Comparison of ENCODE assay signal across 15 cellular contexts in the genomic region with DNA sequence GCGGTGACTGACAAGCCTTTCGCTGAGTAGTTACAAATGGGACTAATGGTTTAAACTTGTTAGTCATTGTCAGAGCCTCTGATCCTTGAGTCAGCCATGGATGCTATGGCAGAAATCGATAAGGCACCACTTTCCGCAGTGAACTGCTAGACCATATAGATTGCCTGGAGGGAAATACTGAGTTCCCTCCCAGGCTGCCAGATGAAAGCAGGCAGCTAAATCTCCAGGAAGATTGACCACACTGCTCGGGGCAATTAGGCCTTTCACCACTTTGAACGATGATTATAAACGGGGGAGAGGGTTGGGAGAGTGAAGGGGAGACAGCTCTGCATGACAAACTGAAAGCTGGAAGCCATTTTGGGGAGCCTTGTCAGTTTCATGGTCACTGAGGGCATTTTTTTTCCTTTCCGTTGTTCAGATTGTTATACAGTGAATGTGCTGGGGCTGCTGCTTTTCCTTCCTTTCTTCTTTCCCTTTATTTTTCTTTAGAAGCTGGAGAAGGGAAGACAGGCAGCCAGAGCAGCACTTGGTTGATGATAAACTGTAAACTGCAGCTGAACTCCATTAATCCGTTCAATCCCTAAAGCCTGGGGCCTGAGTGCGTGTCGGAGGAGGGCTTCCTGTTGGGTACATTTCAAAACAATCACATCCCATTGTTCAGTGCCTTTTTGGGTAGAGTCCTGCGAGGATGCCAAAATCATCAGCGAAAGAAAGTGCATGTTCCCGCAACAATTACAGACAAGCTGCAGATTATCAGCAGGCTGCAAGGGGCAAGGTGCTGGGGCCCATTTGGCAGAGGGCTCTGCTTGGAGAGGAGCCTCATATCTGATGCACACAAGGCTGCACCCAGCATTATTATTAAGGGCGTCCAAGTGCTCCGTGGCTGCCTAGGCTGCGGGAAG.
DNase-seq lines count a peak whose midpoint lies in the region; ATAC-seq, FAIRE-seq and TF ChIP-seq lines count a peak whose summit lies in the region.
"Had no signal": no experiment of that assay in that cellular context is flagged by ENCODE, and none has a peak within 500 bp of the region (broad histone marks: within the 10 kb centered on the region; RNA-seq: fewer than 3 reads in every experiment).

No MANE protein-coding gene starts in this region.

- no peak for FAIRE-seq in pancreas (lab: Jason Lieb, UNC)
- FAIRE-seq: GM12891 had no signal

- no peaks in the 10 kb centered on the region for H3K36me3 ChIP-seq in HUES64 (ENCODE audit: insufficient read depth, low read length)
- H3K36me3 ChIP-seq in pancreas: no peaks in the 10 kb centered on the region
- H3K36me3 ChIP-seq: right atrium auricular region had no signal

- no peak overlapping the region for H3K4me3 ChIP-seq in HUES64 (ENCODE audit: low read length)
- peak overlapping the region; percentile 21 for H3K4me3 ChIP-seq in fibroblast of pulmonary artery (replicated peaks; ENCODE audit: low read depth, low read length)
- no peak overlapping the region for H3K4me3 ChIP-seq in pancreas
- H3K4me3 ChIP-seq: right atrium auricular region had no signal

- WGBS in HUES64: 81% methylated on average over 17 of the region's 17 CpGs
- WGBS in pancreas, 2 donors: 22 to 25% methylated on average over 17 of the region's 17 CpGs

- ATAC-seq in pancreas (peak; percentile 17 to 39 (median 24)), HG03469 (IDR thresholded peaks at IDR 0.05; ENCODE audit: unreplicated experiment) (no peak)

- intact Hi-C loops in pancreas (cut with DNase I): no loop called here

- H3K9ac ChIP-seq in HUES64 (ENCODE audit: low read depth, low read length): peak overlapping the region; percentile 22; the same call in 1 of the 2 replicates

- H3K4me1 ChIP-seq in HUES64 (ENCODE audit: insufficient read depth, low read length) (peaks cover 22% of the 10 kb centered on the region; the same call in 1 of the 2 replicates), pancreas (no peaks in the 10 kb centered on the region)
- H3K4me1 ChIP-seq: right atrium auricular region had no signal

- no peaks in the 10 kb centered on the region for H3K9me3 ChIP-seq in HUES64 (ENCODE audit: insufficient read depth, low read depth, low read length)
- no peaks in the 10 kb centered on the region for H3K9me3 ChIP-seq in pancreas
- H3K9me3 ChIP-seq: right atrium auricular region had no signal

- no peaks in the 10 kb centered on the region for H3K27me3 ChIP-seq in HUES64 (ENCODE audit: insufficient read depth, low read length)
- H3K27me3 ChIP-seq in pancreas: peaks cover 4 to 30% (median 15%) of the 10 kb centered on the region in 4 donors
- H3K27me3 ChIP-seq: right atrium auricular region had no signal

- TF ChIP-seq CTCF in fibroblast of pulmonary artery (IDR thresholded peaks at IDR 0.05; ENCODE audit: low read length, missing control alignments): no peak
- no peak for TF ChIP-seq CTCF in pancreas (IDR thresholded peaks at IDR 0.05)
- TF ChIP-seq CTCF in GM13977 (IDR thresholded peaks at IDR 0.05; ENCODE audit: extremely low read depth, insufficient read depth, missing control alignments): no peak

- peak overlapping the region; percentile 16; the same call in 1 of the 2 replicates for H3K27ac ChIP-seq in HUES64 (ENCODE audit: low read depth, low read length)
- no peak overlapping the region for H3K27ac ChIP-seq in pancreas
- H3K27ac ChIP-seq: C4-2B, epithelial cell of prostate, right atrium auricular region had no signal

- DNase-seq in RPMI7951 (ENCODE audit: low read depth) (peak; percentile 15), fibroblast of pulmonary artery (ENCODE audit: low read depth) (peak; percentile 73), pancreas (no peak), kidney glomerular epithelial cell (lab: John Stamatoyannopoulos, UW) (no peak), GM13977 (ENCODE audit: low spot score) (no peak)
- no peak for DNase-seq in activated effector memory CD4-positive, alpha-beta T cell treated with Interleukin-2 at 50 U/mL for 16 hours
- DNase-seq: activated gamma-delta T cell treated with Interleukin-2 at 50 U/mL for 16 hours, NCI-H748 treated with DMSO at 0.1 percent for 48 hours, SIG-M5 had no signal

- in situ Hi-C loops in GM13977 (cut with MboI; ENCODE audit: low pct_unique_long_range_greater_than_20kb, low sequenced_read_pairs, unreplicated experiment): no loop called here

Comparison
In these comparisons a context has a peak if more than half of its experiments do, and no peak if none do; other contexts are left out.
1. DNase-seq: peak in RPMI7951 (single experiment) and fibroblast of pulmonary artery (single experiment); none in pancreas (0 of 6), activated effector memory CD4-positive, alpha-beta T cell treated with Interleukin-2 at 50 U/mL for 16 hours (single experiment), kidney glomerular epithelial cell (single experiment) and GM13977 (single experiment).